Comparison of ENCODE assay signal across 1 cellular context in genomic region chr2:28613616-28614501, GRCh38.
TF ChIP-seq lines count a peak whose summit lies in the region.

No MANE protein-coding gene starts in this region.

TF ChIP-seq in SK-N-SH, 30 proteins besides CTCF, POLR2A, EP300 and RAD21 (continued from another document):
- TF ChIP-seq IRF3 (IDR thresholded peaks at IDR 0.05; ENCODE audit: low read depth, low read length) (no peak), TCF12 (IDR thresholded peaks at IDR 0.05) (no peak)
